8 cellular contexts compared by ENCODE assay signal in the genomic region with DNA sequence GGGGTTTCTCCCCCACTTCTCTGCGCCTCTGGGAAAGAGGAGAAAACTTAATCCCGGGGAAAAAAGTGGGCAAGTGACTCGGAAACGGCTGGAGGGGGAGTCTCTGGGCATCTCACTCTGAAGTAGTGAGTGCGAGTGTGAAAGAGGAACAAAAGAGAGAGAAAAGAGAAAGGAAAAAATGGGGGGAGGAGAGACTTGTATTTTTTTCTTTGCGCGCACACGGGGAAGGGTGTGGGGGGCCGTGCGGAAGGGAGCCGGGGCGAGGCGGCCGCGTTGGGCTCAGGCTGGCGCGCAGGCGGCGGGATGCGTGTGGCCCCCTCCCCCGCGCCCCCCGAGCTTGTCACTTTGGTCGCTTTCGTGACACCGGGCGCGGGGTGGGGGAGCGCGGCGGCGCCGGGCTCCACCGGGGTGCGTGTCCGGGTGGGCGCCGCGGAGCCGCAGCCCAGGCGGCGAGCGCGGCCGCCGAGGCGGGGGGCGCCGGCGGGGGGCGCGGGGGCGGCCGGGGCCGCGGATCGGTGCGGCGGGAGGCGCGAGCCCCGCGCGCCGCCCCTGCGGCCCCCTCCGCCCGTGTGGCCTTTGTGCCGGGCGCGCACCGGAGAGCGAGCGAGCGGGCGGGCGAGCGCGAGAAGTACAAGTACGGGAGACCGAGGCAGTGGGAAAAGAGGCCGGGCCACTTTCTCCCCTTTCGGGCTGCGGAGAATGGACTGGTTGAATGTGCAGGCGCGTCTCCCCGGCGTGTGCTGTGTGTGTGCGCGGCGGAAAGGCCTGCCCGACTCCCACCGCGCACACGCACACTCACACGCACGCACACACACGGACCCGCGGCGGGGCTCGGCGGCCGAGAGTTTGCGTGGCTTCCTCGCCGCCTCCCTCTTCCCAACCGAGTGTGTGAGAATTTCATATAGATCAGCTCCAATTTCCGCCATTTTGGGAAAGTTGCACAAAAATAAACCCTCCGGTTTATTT. TPM values are rescaled to one million over a fixed set of nuclear protein-coding genes. Genes with fewer than 3 reads are reported as not detected.
DNase-seq lines count a peak whose midpoint lies in the region; ATAC-seq and TF ChIP-seq lines count a peak whose summit lies in the region.

No MANE protein-coding gene starts in this region.

- CTCF ChIA-PET in activated CD8-positive, alpha-beta T cell treated with anti-CD3 and anti-CD28 coated beads for 36 hours (lab: Charles Lee): no interaction called here

- H3K4me3 ChIP-seq in GM23248: peak overlapping the region; percentile 96
- H3K4me3 ChIP-seq in effector memory CD4-positive, alpha-beta T cell (ENCODE audit: insufficient read depth, low read depth, low read length, poor library complexity, severe bottlenecking): peak overlapping the region; percentile 99

- H4K20me1 ChIP-seq in GM23248 (ENCODE audit: insufficient read depth): no peaks in the 10 kb centered on the region

- peaks cover 33% of the 10 kb centered on the region for H3K4me1 Mint-ChIP-seq in activated CD8-positive, alpha-beta T cell treated with anti-CD3 and anti-CD28 coated beads for 36 hours (ENCODE audit: low read depth)
- peaks cover 11% of the 10 kb centered on the region for H3K4me1 Mint-ChIP-seq in memory B cell
- peaks cover 26% of the 10 kb centered on the region for H3K4me1 Mint-ChIP-seq in stimulated activated memory B cell treated with anti-CD40 and anti-IgM and Interleukin-4, amounts not matched to agents 10 μg/mL and 1 μg/mL and 100 μg/mL, for 72 hours

- TF ChIP-seq CTCF in activated CD8-positive, alpha-beta T cell treated with anti-CD3 and anti-CD28 coated beads for 36 hours (IDR thresholded peaks at IDR 0.05): no peak

- no peaks in the 10 kb centered on the region for H3K27me3 Mint-ChIP-seq in activated CD8-positive, alpha-beta T cell treated with anti-CD3 and anti-CD28 coated beads for 36 hours
- no peaks in the 10 kb centered on the region for H3K27me3 Mint-ChIP-seq in memory B cell
- H3K27me3 Mint-ChIP-seq in stimulated activated memory B cell treated with anti-CD40 and anti-IgM and Interleukin-4, amounts not matched to agents 10 μg/mL and 1 μg/mL and 100 μg/mL, for 72 hours: no peaks in the 10 kb centered on the region

- H3K9me2 ChIP-seq in GM23248 (ENCODE audit: insufficient read depth): no peaks in the 10 kb centered on the region

- POLR2A ChIA-PET in activated CD8-positive, alpha-beta T cell treated with anti-CD3 and anti-CD28 coated beads for 36 hours (lab: Charles Lee): interaction anchor here (1.1 kb wide), 1 partner anchor 10 kb away, joined by 3 read pairs; no protein-coding TSS in a partner anchor

- peak overlapping the region; percentile 93 for H3K4me2 ChIP-seq in GM23248 (ENCODE audit: unreplicated experiment)

- no peaks in the 10 kb centered on the region for H3K36me3 ChIP-seq in GM23248 (ENCODE audit: low read depth)
- H3K36me3 ChIP-seq in effector memory CD4-positive, alpha-beta T cell (ENCODE audit: control insufficient read depth, insufficient read depth, low read length): no peaks in the 10 kb centered on the region

- H3K79me2 ChIP-seq in GM23248 (ENCODE audit: insufficient read depth): 0 out of 2 replicates have a peak, but pooled peaks cover 4% of the 10 kb centered on the region

- H2AFZ ChIP-seq in GM23248: peak overlapping the region; percentile 99

- peaks cover 14% of the 10 kb centered on the region for H3F3A ChIP-seq in GM23248 (ENCODE audit: insufficient read depth)

- peak overlapping the region; percentile 78 for H3K9ac ChIP-seq in GM23248

- peak overlapping the region; percentile 100 for H3K4me3 Mint-ChIP-seq in activated CD8-positive, alpha-beta T cell treated with anti-CD3 and anti-CD28 coated beads for 36 hours
- peak overlapping the region; percentile 93 for H3K4me3 Mint-ChIP-seq in memory B cell
- peak overlapping the region; percentile 94 for H3K4me3 Mint-ChIP-seq in stimulated activated memory B cell treated with anti-CD40 and anti-IgM and Interleukin-4, amounts not matched to agents 10 μg/mL and 1 μg/mL and 100 μg/mL, for 72 hours

- H3K9me3 Mint-ChIP-seq in activated CD8-positive, alpha-beta T cell treated with anti-CD3 and anti-CD28 coated beads for 36 hours: no peaks in the 10 kb centered on the region
- no peaks in the 10 kb centered on the region for H3K9me3 Mint-ChIP-seq in memory B cell
- no peaks in the 10 kb centered on the region for H3K9me3 Mint-ChIP-seq in stimulated activated memory B cell treated with anti-CD40 and anti-IgM and Interleukin-4, amounts not matched to agents 10 μg/mL and 1 μg/mL and 100 μg/mL, for 72 hours

- H3K27ac Mint-ChIP-seq in activated CD8-positive, alpha-beta T cell treated with anti-CD3 and anti-CD28 coated beads for 36 hours: peak overlapping the region; percentile 98
- peak overlapping the region; percentile 97 for H3K27ac Mint-ChIP-seq in memory B cell
- peak overlapping the region; percentile 94 for H3K27ac Mint-ChIP-seq in stimulated activated memory B cell treated with anti-CD40 and anti-IgM and Interleukin-4, amounts not matched to agents 10 μg/mL and 1 μg/mL and 100 μg/mL, for 72 hours

- WGBS in GM23248 (ENCODE audit: low coverage in 1 of 2, low lambda C conversion rate in 2 of 2, missing lambda C conversion rate in 2 of 2), 2 experiments: 1 to 4% methylated on average over 36 to 68 of the region's 110 CpGs

- H3K36me3 Mint-ChIP-seq in activated CD8-positive, alpha-beta T cell treated with anti-CD3 and anti-CD28 coated beads for 36 hours (ENCODE audit: low read depth): peaks cover 10% of the 10 kb centered on the region
- peaks cover 5% of the 10 kb centered on the region for H3K36me3 Mint-ChIP-seq in memory B cell
- no peaks in the 10 kb centered on the region for H3K36me3 Mint-ChIP-seq in stimulated activated memory B cell treated with anti-CD40 and anti-IgM and Interleukin-4, amounts not matched to agents 10 μg/mL and 1 μg/mL and 100 μg/mL, for 72 hours

- peaks cover 3% of the 10 kb centered on the region; the same call in 1 of the 2 replicates for H3K4me1 ChIP-seq in GM23248 (ENCODE audit: insufficient read depth)
- H3K4me1 ChIP-seq in effector memory CD4-positive, alpha-beta T cell (ENCODE audit: control insufficient read depth, insufficient read depth, low read length, poor library complexity, severe bottlenecking): no peaks in the 10 kb centered on the region

- no peaks in the 10 kb centered on the region for H3K27me3 ChIP-seq in GM23248 (replicated peaks; ENCODE audit: insufficient read depth)
- no peaks in the 10 kb centered on the region for H3K27me3 ChIP-seq in effector memory CD4-positive, alpha-beta T cell (replicated peaks; ENCODE audit: control insufficient read depth, insufficient read depth, low read length, poor library complexity, severe bottlenecking)

- H3K27ac ChIP-seq in GM23248: peak overlapping the region; percentile 34
- peak overlapping the region; percentile 70 for H3K27ac ChIP-seq in effector memory CD4-positive, alpha-beta T cell (ENCODE audit: insufficient read depth, low read length, poor library complexity, severe bottlenecking)

- peak; percentile 28 for ATAC-seq in activated CD8-positive, alpha-beta T cell treated with anti-CD3 and anti-CD28 coated beads for 36 hours
- peak; percentile 58 for ATAC-seq in memory B cell (ENCODE audit: low read depth)
- ATAC-seq in stimulated activated memory B cell treated with anti-CD40 and anti-IgM and Interleukin-4, amounts not matched to agents 10 μg/mL and 1 μg/mL and 100 μg/mL, for 72 hours: peak; percentile 66

- intact Hi-C loops in activated CD8-positive, alpha-beta T cell treated with anti-CD3 and anti-CD28 coated beads for 36 hours (cut with micrococcal nuclease): no loop called here

- in situ Hi-C loops in G401 (cut with HindIII; ENCODE audit: low sequenced_read_pairs) (loop anchor here (25.0 kb wide), 1 partner anchor 432 kb away; no protein-coding TSS in a partner anchor), GM23248 (cut with MboI) (no loop called here)

- H3K9me3 ChIP-seq in GM23248 (ENCODE audit: low read depth): no peaks in the 10 kb centered on the region
- no peaks in the 10 kb centered on the region for H3K9me3 ChIP-seq in effector memory CD4-positive, alpha-beta T cell (ENCODE audit: control insufficient read depth, low read length)

- DNase-seq in G401 (ENCODE audit: low spot score): peak; percentile 39
- peak; percentile 64 for DNase-seq in GM23248
- DNase-seq in NAMALWA (ENCODE audit: low spot score): peak; percentile 53
- DNase-seq in activated CD8-positive, alpha-beta T cell treated with anti-CD3 and anti-CD28 coated beads for 36 hours: peak; percentile 52
- DNase-seq in effector memory CD4-positive, alpha-beta T cell: peak; percentile 6 to 14 (median 11)
- DNase-seq in memory B cell (ENCODE audit: low spot score in 2 of 2): peak; percentile 37 to 41
- DNase-seq in OCI-M2 (lab: John Stamatoyannopoulos, UW; ENCODE audit: unreplicated experiment): no peak

RNA-seq across cellular contexts. Expression of a gene that starts 0.7 kb away (rescaled TPM):
- total RNA-seq in G401 (2014; rRNA removed; shearing (Covaris generic)): 28.5 and 54.6 TPM in 2 replicates
- total RNA-seq in GM23248 (2014; rRNA removed; shearing (Covaris generic)): 4.3 and 21.8 TPM in 2 replicates
- polyA plus RNA-seq in GM23248 (2016; fragmentation: Nextera tagmentation; extraction: Ambion mirVana): 2.4 and 3.3 TPM in 2 replicates
- 10 to 100 TPM; 13.5 to 14.9 TPM for total RNA-seq in activated CD8-positive, alpha-beta T cell treated with anti-CD3 and anti-CD28 coated beads for 36 hours
